In the genomic region with DNA sequence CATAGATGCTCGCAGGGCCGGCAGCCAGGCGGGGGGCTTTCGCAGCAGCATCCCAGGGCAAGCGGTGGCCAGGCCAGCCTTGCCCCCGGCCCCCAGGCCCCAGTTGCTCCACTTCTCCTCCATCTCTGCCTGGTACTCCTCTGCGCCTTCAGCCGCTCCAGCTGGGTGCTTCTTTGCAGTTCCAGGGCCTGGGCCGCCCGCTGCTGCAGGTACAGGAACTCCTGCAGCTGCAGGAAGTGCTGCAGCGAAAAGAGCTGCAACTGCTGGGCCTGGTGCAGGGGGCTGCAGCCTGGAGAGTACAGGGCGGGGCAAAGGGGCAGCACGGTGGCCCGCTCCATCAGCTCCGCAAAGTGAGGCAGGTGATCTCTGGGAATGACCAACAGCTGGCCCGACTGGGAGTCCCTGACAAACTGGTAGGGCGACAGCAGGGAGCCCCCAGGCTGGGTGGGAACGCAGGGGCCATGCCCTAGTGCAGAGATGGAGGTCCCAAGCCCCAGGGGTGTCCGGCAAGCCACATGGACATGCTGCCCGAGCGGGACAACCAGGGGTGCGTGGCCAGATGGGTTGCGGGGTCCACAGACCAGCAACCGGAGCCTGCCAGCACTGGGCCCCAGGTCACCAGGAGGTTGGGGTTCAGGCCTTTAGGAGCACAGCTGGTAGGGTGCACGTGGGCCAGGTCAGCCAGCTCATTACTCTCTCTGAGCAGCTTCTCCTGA, we compare ENCODE assay signal across 24 cellular contexts.
"Had no signal": no experiment of that assay in that cellular context is flagged by ENCODE, and none has a peak within 500 bp of the region (broad histone marks: within the 10 kb centered on the region; RNA-seq: fewer than 3 reads in every experiment).

No MANE protein-coding gene starts in this region.

- H3K4me1 ChIP-seq: colonic mucosa, esophagus squamous epithelium, parathyroid adenoma, tibial artery had no signal

- H3K9ac ChIP-seq: parathyroid adenoma had no signal

- H3K9me3 ChIP-seq: colonic mucosa, esophagus squamous epithelium, heart right ventricle, testis, tibial artery, upper lobe of left lung had no signal

- H3K27me3 Mint-ChIP-seq: dendritic cell treated with granulocyte-macrophage colony-stimulating factor and Interleukin-4, amounts not matched to agents 40 ng/mL and 50 ng/mL, for 4 days; progenitor cell of endocrine pancreas had no signal

- H3K36me3 Mint-ChIP-seq: naive thymus-derived CD8-positive, alpha-beta T cell had no signal

- H3K79me2 ChIP-seq: parathyroid adenoma had no signal

- DNase-seq: colonic mucosa; effector CD8-positive, alpha-beta T cell; esophagus squamous epithelium; glutamatergic neuron; heart right ventricle; mesendoderm; naive thymus-derived CD8-positive, alpha-beta T cell; stimulated activated CD4-positive, alpha-beta T cell treated with anti-CD3 and anti-CD28 coated beads, Interleukin-15, amount 100 ng/mL, for 24 hours; stimulated activated CD4-positive, alpha-beta T cell treated with anti-CD3 and anti-CD28 coated beads, Interleukin-2, amount 100 ng/mL, for 48 hours; stimulated activated naive CD4-positive, alpha-beta T cell; testis; tibial artery had no signal

- H3K27ac ChIP-seq: cardiac muscle cell, colonic mucosa, esophagus squamous epithelium, heart right ventricle, parathyroid adenoma, skin epidermis, testis, tibial artery, upper lobe of left lung had no signal

- H3K4me1 Mint-ChIP-seq: central memory CD8-positive, alpha-beta T cell; naive thymus-derived CD8-positive, alpha-beta T cell had no signal

- H3K36me3 ChIP-seq: cardiac muscle cell, colonic mucosa had no signal

- H3K27me3 ChIP-seq: cardiac muscle cell, colonic mucosa, esophagus squamous epithelium, heart right ventricle, testis, tibial artery, upper lobe of left lung had no signal

- H3K27ac Mint-ChIP-seq: dendritic cell treated with granulocyte-macrophage colony-stimulating factor and Interleukin-4, amounts not matched to agents 40 ng/mL and 50 ng/mL, for 4 days; naive thymus-derived CD8-positive, alpha-beta T cell had no signal

- H3K9me3 Mint-ChIP-seq: central memory CD8-positive, alpha-beta T cell; dendritic cell treated with granulocyte-macrophage colony-stimulating factor and Interleukin-4, amounts not matched to agents 40 ng/mL and 50 ng/mL, for 4 days; neural crest cell had no signal

- ATAC-seq: left lobe of liver; naive thymus-derived CD8-positive, alpha-beta T cell had no signal

- H2AFZ ChIP-seq: parathyroid adenoma had no signal

- H3K4me3 ChIP-seq: cardiac muscle cell, colonic mucosa, esophagus squamous epithelium, heart right ventricle, skin epidermis, testis, tibial artery, upper lobe of left lung had no signal

- FAIRE-seq: endothelial cell of umbilical vein, keratinocyte, urothelium cell line had no signal

- H3K4me3 Mint-ChIP-seq: central memory CD8-positive, alpha-beta T cell; dendritic cell treated with granulocyte-macrophage colony-stimulating factor and Interleukin-4, amounts not matched to agents 40 ng/mL and 50 ng/mL, for 4 days; naive thymus-derived CD8-positive, alpha-beta T cell; neural crest cell had no signal
